Comparison of ENCODE assay signal across 9 cellular contexts in genomic region chr19:58513213-58513693, GRCh38. TPM values are rescaled to one million over a fixed set of nuclear protein-coding genes. Genes with fewer than 3 reads are reported as not detected.
DNase-seq lines count a peak whose midpoint lies in the region; ATAC-seq and TF ChIP-seq lines count a peak whose summit lies in the region.
"Had no signal": no experiment of that assay in that cellular context is flagged by ENCODE, and none has a peak within 500 bp of the region (broad histone marks: within the 10 kb centered on the region; RNA-seq: fewer than 3 reads in every experiment).

No MANE protein-coding gene starts in this region.

- in situ Hi-C loops in mammary epithelial cell (cut with MboI; ENCODE audit: low sequenced_read_pairs in 2 of 2) = no loop called here

- H3K9me3 ChIP-seq in mammary epithelial cell (replicated peaks; ENCODE audit: insufficient read depth, low read length) (no peaks in the 10 kb centered on the region), mucosa of rectum (ENCODE audit: control insufficient read depth in 2 of 2, low read length in 2 of 2) (no peaks in the 10 kb centered on the region)
- H3K9me3 ChIP-seq: left lung had no signal

- H3K4me3 ChIP-seq in mammary epithelial cell (replicated peaks in 1 of 3; ENCODE audit: insufficient read depth in 1 of 3, low read depth in 2 of 3, low read length in 3 of 3) (no peak overlapping the region), mucosa of rectum (ENCODE audit: low read length in 2 of 2) (no peak overlapping the region), urinary bladder (ENCODE audit: low read depth, low read length) (no peak overlapping the region)

- H3K4me1 ChIP-seq in mammary epithelial cell (ENCODE audit: insufficient read depth, low read length) = peaks cover 8% of the 10 kb centered on the region
- H3K4me1 ChIP-seq in mucosa of rectum (ENCODE audit: control insufficient read depth in 2 of 2, insufficient read depth in 2 of 2, low read length in 2 of 2) = peaks cover 32 to 36% of the 10 kb centered on the region in 2 donors
- no peaks in the 10 kb centered on the region for H3K4me1 ChIP-seq in urinary bladder (ENCODE audit: insufficient read depth)

- CTCF ChIA-PET in MCF 10A (lab: Yijun Ruan, JAX) (interaction anchor here (0.7 to 2.0 kb wide), 10 partner anchors 9 to 713 kb away, joined by 3 to 21 read pairs (median 4); no protein-coding TSS in a partner anchor), mammary epithelial cell (lab: Charles Lee; ENCODE audit: low non-redundant PET) (no interaction called here)

- peaks cover 23% of the 10 kb centered on the region for H3K36me3 Mint-ChIP-seq in MCF 10A (ENCODE audit: insufficient read depth, unreplicated experiment)
- peaks cover 13% of the 10 kb centered on the region for H3K36me3 Mint-ChIP-seq in activated naive CD8-positive, alpha-beta T cell treated with anti-CD3 and anti-CD28 coated beads, Interleukin-2, amount 10 ng/mL, durations not matched to agents 7 days and 5 days

- no peak overlapping the region for H3K4me2 ChIP-seq in mammary epithelial cell (ENCODE audit: insufficient read depth, low read depth, low read length)

- H3K4me1 Mint-ChIP-seq in MCF 10A (ENCODE audit: insufficient read depth, unreplicated experiment) = peaks cover 13% of the 10 kb centered on the region
- H3K4me1 Mint-ChIP-seq in activated naive CD8-positive, alpha-beta T cell treated with anti-CD3 and anti-CD28 coated beads, Interleukin-2, amount 10 ng/mL, durations not matched to agents 7 days and 5 days = peaks cover 23% of the 10 kb centered on the region

- BruUV-seq in MCF 10A (replicated peaks; lab: Mats Ljungman, UMichigan) (no TSS peak), mammary epithelial cell (replicated peaks; lab: Mats Ljungman, UMichigan) (no TSS peak)

- peak overlapping the region; percentile 86 for H3K27ac Mint-ChIP-seq in MCF 10A (ENCODE audit: low read depth, unreplicated experiment)
- H3K27ac Mint-ChIP-seq in activated naive CD8-positive, alpha-beta T cell treated with anti-CD3 and anti-CD28 coated beads, Interleukin-2, amount 10 ng/mL, durations not matched to agents 7 days and 5 days = peak overlapping the region; percentile 93

- no peaks in the 10 kb centered on the region for H4K20me1 ChIP-seq in mammary epithelial cell (ENCODE audit: insufficient read depth, low read length)

- TF ChIP-seq CTCF in MCF 10A (IDR thresholded peaks at IDR 0.05; ENCODE audit: unreplicated experiment) = no peak
- TF ChIP-seq CTCF in mammary epithelial cell (conservative IDR thresholded peaks at IDR 0.05 in 1 of 2, IDR thresholded peaks at IDR 0.05 in 1 of 2; ENCODE audit: extremely low read depth in 1 of 2, insufficient read depth in 1 of 2, low read depth in 1 of 2, low read length in 2 of 2) = no peak

- no peak overlapping the region for H3K27ac ChIP-seq in mammary epithelial cell (ENCODE audit: insufficient read depth, low read depth, low read length)
- peak overlapping the region; percentile 66 to 72 for H3K27ac ChIP-seq in mucosa of rectum (ENCODE audit: low read depth in 2 of 2, low read length in 2 of 2)
- H3K27ac ChIP-seq in urinary bladder (ENCODE audit: low read depth) = peak overlapping the region; percentile 11

- no peak for ATAC-seq in activated naive CD8-positive, alpha-beta T cell treated with anti-CD3 and anti-CD28 coated beads, Interleukin-2, amount 10 ng/mL, durations not matched to agents 7 days and 5 days (ENCODE audit: low read depth)

- H3K27me3 ChIP-seq in mammary epithelial cell (ENCODE audit: insufficient read depth, low read length) (no peaks in the 10 kb centered on the region), mucosa of rectum (ENCODE audit: control insufficient read depth in 2 of 2, insufficient read depth in 2 of 2, low read length in 2 of 2) (no peaks in the 10 kb centered on the region)
- H3K27me3 ChIP-seq: left lung had no signal

- peak overlapping the region; percentile 77 for H3K4me3 Mint-ChIP-seq in MCF 10A (ENCODE audit: unreplicated experiment)
- peak overlapping the region; percentile 90 for H3K4me3 Mint-ChIP-seq in activated naive CD8-positive, alpha-beta T cell treated with anti-CD3 and anti-CD28 coated beads, Interleukin-2, amount 10 ng/mL, durations not matched to agents 7 days and 5 days

- H3K36me3 ChIP-seq in mammary epithelial cell (ENCODE audit: insufficient read depth, low read length) (no peaks in the 10 kb centered on the region), mucosa of rectum (ENCODE audit: control insufficient read depth in 2 of 2, insufficient read depth in 2 of 2, low read length in 2 of 2) (peaks cover 11 to 13% of the 10 kb centered on the region in 2 donors), urinary bladder (ENCODE audit: insufficient read depth) (peaks cover 3% of the 10 kb centered on the region)

- intact Hi-C loops in MCF 10A (cut with micrococcal nuclease) = no loop called here
- intact Hi-C loops in mammary epithelial cell (cut with micrococcal nuclease) = no loop called here

- H3K79me2 ChIP-seq in mammary epithelial cell (ENCODE audit: insufficient read depth, low read length) = peaks cover 38% of the 10 kb centered on the region

- WGBS in mammary epithelial cell (ENCODE audit: low coverage, missing lambda C conversion rate) = 66% methylated on average over 10 of the region's 10 CpGs
- whole genome bisulfite sequencing in urinary bladder = 80% methylated on average over 10 of the region's 10 CpGs

- no peak for DNase-seq in MCF 10A (ENCODE audit: unreplicated experiment)
- no peak for DNase-seq in mammary epithelial cell
- no peak for DNase-seq in activated naive CD8-positive, alpha-beta T cell treated with anti-CD3 and anti-CD28 coated beads, Interleukin-2, amount 10 ng/mL, durations not matched to agents 7 days and 5 days
- no peak for DNase-seq in stimulated activated CD4-positive, alpha-beta T cell treated with anti-CD3 and anti-CD28 coated beads, Interleukin-4, amount 100 ng/mL, for 4 hours
- DNase-seq in NCI-H524 treated with DMSO at 0.1 percent for 48 hours (lab: John Stamatoyannopoulos, UW) = no peak
- no peak for DNase-seq in DMS 273 (lab: John Stamatoyannopoulos, UW; ENCODE audit: unreplicated experiment)

- H3K9me3 Mint-ChIP-seq in MCF 10A (ENCODE audit: unreplicated experiment) = peaks cover under 1% of the 10 kb centered on the region
- H3K9me3 Mint-ChIP-seq in activated naive CD8-positive, alpha-beta T cell treated with anti-CD3 and anti-CD28 coated beads, Interleukin-2, amount 10 ng/mL, durations not matched to agents 7 days and 5 days = no peaks in the 10 kb centered on the region

- no peak overlapping the region for H3K9ac ChIP-seq in mammary epithelial cell (ENCODE audit: insufficient read depth, low read length)
- peak overlapping the region; percentile 14 to 65 for H3K9ac ChIP-seq in mucosa of rectum (ENCODE audit: low read depth in 1 of 2, low read length in 2 of 2)

- dilution Hi-C loops in mammary epithelial cell (cut with HindIII; ENCODE audit: low sequenced_read_pairs) = no loop called here

- no peak overlapping the region for H2AFZ ChIP-seq in mammary epithelial cell (ENCODE audit: low read depth, low read length)

- POLR2A ChIA-PET in MCF 10A (lab: Yijun Ruan, JAX) = interaction anchor here (0.6 to 3.8 kb wide), 12 partner anchors 13 to 125 kb away, joined by 3 to 35 read pairs (median 4); partner anchors contain the start of genes CHMP2A, TRIM28, UBE2M and ZNF584
- POLR2A ChIA-PET in activated naive CD8-positive, alpha-beta T cell treated with anti-CD3 and anti-CD28 coated beads, Interleukin-2, amount 10 ng/mL, durations not matched to agents 7 days and 5 days (lab: Charles Lee) = interaction anchor here (0.6 to 1.8 kb wide), 16 partner anchors 8 to 330 kb away, joined by 3 to 25 read pairs (median 4); partner anchors contain the start of genes CHMP2A, TRIM28, UBE2M and ZNF274

- H3K27me3 Mint-ChIP-seq in MCF 10A (ENCODE audit: insufficient read depth, unreplicated experiment) = no peaks in the 10 kb centered on the region
- H3K27me3 Mint-ChIP-seq in activated naive CD8-positive, alpha-beta T cell treated with anti-CD3 and anti-CD28 coated beads, Interleukin-2, amount 10 ng/mL, durations not matched to agents 7 days and 5 days = no peaks in the 10 kb centered on the region

RNA-seq across cellular contexts. Expression of gene SLC27A5, which starts 1.5 kb away (rescaled TPM):
- 14.7 and 22.5 TPM in 2 replicates for total RNA-seq in MCF 10A (2022)
- 10 to 100 TPM in 1 of 2 donors, 1 to 10 TPM in 1; 4.5 to 12.6 TPM for total RNA-seq in mammary epithelial cell
- 24.7 TPM for polyA plus RNA-seq in mammary epithelial cell
- 34.1 TPM for polyA minus RNA-seq in mammary epithelial cell
- 10 to 100 TPM; 13.7 to 15.4 TPM for total RNA-seq in activated naive CD8-positive, alpha-beta T cell treated with anti-CD3 and anti-CD28 coated beads, Interleukin-2, amount 10 ng/mL, durations not matched to agents 7 days and 5 days
- total RNA-seq in urinary bladder = 3.5 TPM
- 16.8 TPM for polyA plus RNA-seq in urinary bladder

RNA-seq across cellular contexts. Expression of gene ZBTB45, which starts 6.4 kb away (rescaled TPM):
- 12.8 and 15.0 TPM in 2 replicates for total RNA-seq in MCF 10A (2022)
- 10 to 100 TPM in 1 of 2 donors, 1 to 10 TPM in 1; 8.2 to 14.1 TPM for total RNA-seq in mammary epithelial cell
- polyA plus RNA-seq in mammary epithelial cell = 8.5 TPM
- polyA minus RNA-seq in mammary epithelial cell = 4.0 TPM
- total RNA-seq in activated naive CD8-positive, alpha-beta T cell treated with anti-CD3 and anti-CD28 coated beads, Interleukin-2, amount 10 ng/mL, durations not matched to agents 7 days and 5 days = 10 to 100 TPM; 18.9 to 19.5 TPM
- 3.3 TPM for total RNA-seq in urinary bladder
- 18.4 TPM for polyA plus RNA-seq in urinary bladder

RNA-seq across cellular contexts. Expression of gene TRIM28, which starts 30.6 kb away (rescaled TPM):
- total RNA-seq in MCF 10A (2022) (236 and 290 TPM in 2 replicates), mammary epithelial cell (100 to 1,000 TPM; 180 to 331 TPM), urinary bladder (177 TPM)
- polyA plus RNA-seq in mammary epithelial cell (386 TPM), urinary bladder (282 TPM)
- polyA minus RNA-seq in mammary epithelial cell = 1,355 TPM
- 100 to 1,000 TPM; 409 to 412 TPM for total RNA-seq in activated naive CD8-positive, alpha-beta T cell treated with anti-CD3 and anti-CD28 coated beads, Interleukin-2, amount 10 ng/mL, durations not matched to agents 7 days and 5 days

RNA-seq across cellular contexts. Expression of gene ZNF446, which starts 37.1 kb away (rescaled TPM):
- total RNA-seq in MCF 10A (2022) = 8.3 and 10.3 TPM in 2 replicates
- total RNA-seq in mammary epithelial cell = 1 to 10 TPM; 6.1 to 9.3 TPM
- polyA plus RNA-seq in mammary epithelial cell = 4.5 TPM
- 6.6 TPM for polyA minus RNA-seq in mammary epithelial cell
- total RNA-seq in activated naive CD8-positive, alpha-beta T cell treated with anti-CD3 and anti-CD28 coated beads, Interleukin-2, amount 10 ng/mL, durations not matched to agents 7 days and 5 days = 10 to 100 TPM; 10.9 TPM
- total RNA-seq in urinary bladder = 6.0 TPM
- 16.2 TPM for polyA plus RNA-seq in urinary bladder

RNA-seq across cellular contexts. Expression of gene CHMP2A, which starts 41.7 kb away (rescaled TPM):
- total RNA-seq in MCF 10A (2022) = 154 and 184 TPM in 2 replicates
- total RNA-seq in mammary epithelial cell = 100 to 1,000 TPM in 1 of 2 donors, 10 to 100 TPM in 1; 74.2 to 107 TPM
- 161 TPM for polyA plus RNA-seq in mammary epithelial cell
- 111 TPM for polyA minus RNA-seq in mammary epithelial cell
- 100 to 1,000 TPM in 1 of 2 experiments, 10 to 100 TPM in 1; 99.0 to 111 TPM for total RNA-seq in activated naive CD8-positive, alpha-beta T cell treated with anti-CD3 and anti-CD28 coated beads, Interleukin-2, amount 10 ng/mL, durations not matched to agents 7 days and 5 days
- 38.4 TPM for total RNA-seq in urinary bladder
- 212 TPM for polyA plus RNA-seq in urinary bladder
